26 cellular contexts compared by ENCODE assay signal in genomic region chr14:80315681-80316080, GRCh38.
DNase-seq lines count a peak whose midpoint lies in the region; ATAC-seq, FAIRE-seq and TF ChIP-seq lines count a peak whose summit lies in the region.
"Had no signal": no experiment of that assay in that cellular context is flagged by ENCODE, and none has a peak within 500 bp of the region (broad histone marks: within the 10 kb centered on the region; RNA-seq: fewer than 3 reads in every experiment).

No MANE protein-coding gene starts in this region.

- no peak for FAIRE-seq in H1 (lab: Jason Lieb, UNC)
- FAIRE-seq: pancreas had no signal

- H3K4me1 ChIP-seq in H9 (ENCODE audit: insufficient read depth, low read length) (peaks cover 3% of the 10 kb centered on the region; the same call in 1 of the 2 replicates), H1 (replicated peaks in 1 of 4; ENCODE audit: control insufficient read depth in 3 of 4, insufficient read depth in 4 of 4, low read length in 3 of 4) (peaks cover 0 to 2% (median 0%) of the 10 kb centered on the region in 4 experiments; a peak in 1 of 7 replicates), mesendoderm (ENCODE audit: control insufficient read depth, low read depth, low read length) (no peaks in the 10 kb centered on the region), A673 (ENCODE audit: insufficient read depth, low read length, poor library complexity, severe bottlenecking) (no peaks in the 10 kb centered on the region)
- H3K4me1 ChIP-seq: A549, pancreas, right lobe of liver, upper lobe of right lung had no signal

- BruUV-seq in A673 (replicated peaks; lab: Mats Ljungman, UMichigan) = no TSS peak

- H3K36me3 ChIP-seq in H1 (ENCODE audit: control insufficient read depth in 2 of 4, insufficient read depth in 4 of 4, low read length in 3 of 4) (no peaks in the 10 kb centered on the region), mesendoderm (ENCODE audit: control insufficient read depth, insufficient read depth, low read length) (no peaks in the 10 kb centered on the region), A673 (ENCODE audit: insufficient read depth, low read length, poor library complexity, severe bottlenecking) (no peaks in the 10 kb centered on the region)
- H3K36me3 ChIP-seq: pancreas, right lobe of liver, upper lobe of right lung had no signal

- no peak overlapping the region for H2BK5ac ChIP-seq in H9 (ENCODE audit: insufficient read length, low read length)
- no peak overlapping the region for H2BK5ac ChIP-seq in H1 (ENCODE audit: low read depth, low read length)
- H2BK5ac ChIP-seq in mesendoderm (ENCODE audit: low read length) = no peak overlapping the region

- H3K23me2 ChIP-seq in H9 (ENCODE audit: insufficient read length, low read depth, low read length, poor library complexity, severe bottlenecking) (no peaks in the 10 kb centered on the region), H1 (ENCODE audit: low read depth, low read length) (no peaks in the 10 kb centered on the region)

- H3K36me3 Mint-ChIP-seq in H9 (ENCODE audit: insufficient read depth in 1 of 3, low read depth in 3 of 3) = no peaks in the 10 kb centered on the region
- H3K36me3 Mint-ChIP-seq: memory B cell had no signal

- TF ChIP-seq CTCF in H9 (conservative IDR thresholded peaks at IDR 0.05) = no peak
- no peak for TF ChIP-seq CTCF in H1 (IDR thresholded peaks at IDR 0.05; ENCODE audit: control extremely low read depth in 1 of 3, insufficient read depth in 1 of 3, low read depth in 1 of 3, low read length in 3 of 3)
- TF ChIP-seq CTCF in A673 (conservative IDR thresholded peaks at IDR 0.05; ENCODE audit: low read depth, low read length) = no peak

- H3K23ac ChIP-seq in H9 (ENCODE audit: insufficient read length, low read depth, low read length) = no peak overlapping the region
- H3K23ac ChIP-seq in H1 (ENCODE audit: insufficient read length) = no peak overlapping the region
- no peak overlapping the region for H3K23ac ChIP-seq in mesendoderm (ENCODE audit: low read length)

- H4K5ac ChIP-seq in H9 (ENCODE audit: insufficient read length, low read depth, low read length) (no peak overlapping the region), H1 (ENCODE audit: insufficient read length, low read depth, low read length) (no peak overlapping the region), mesendoderm (ENCODE audit: low read length) (no peak overlapping the region)

- H4K20me1 ChIP-seq in H9 (ENCODE audit: control insufficient read depth, insufficient read depth, insufficient read length) (no peaks in the 10 kb centered on the region), H1 (replicated peaks in 1 of 2; ENCODE audit: control insufficient read depth in 1 of 2, insufficient read depth in 2 of 2, low read length in 2 of 2) (no peaks in the 10 kb centered on the region)

- H3K4me2 ChIP-seq in H9 (ENCODE audit: insufficient read depth, insufficient read length, low read length) = no peak overlapping the region
- H3K4me2 ChIP-seq in H1 (ENCODE audit: insufficient read depth in 1 of 2, low read depth in 2 of 2, low read length in 2 of 2) = no peak overlapping the region
- H3K4me2 ChIP-seq in mesendoderm (ENCODE audit: low read length) = no peak overlapping the region
- H3K4me2 ChIP-seq: A549 had no signal

- H2BK120ac ChIP-seq in H9 (ENCODE audit: low read depth, low read length, poor library complexity, severe bottlenecking) = no peak overlapping the region
- H2BK120ac ChIP-seq in H1 (replicated peaks; ENCODE audit: low read depth, low read length) = no peak overlapping the region
- H2BK120ac ChIP-seq in mesendoderm (ENCODE audit: low read depth, low read length) = no peak overlapping the region

- H3K27ac ChIP-seq in H9 (ENCODE audit: insufficient read length, low read depth, low read length) (no peak overlapping the region), H1 (ENCODE audit: low read depth, low read length) (no peak overlapping the region), mesendoderm (ENCODE audit: low read depth, low read length) (no peak overlapping the region), A673 (ENCODE audit: low read depth, low read length, poor library complexity, severe bottlenecking) (no peak overlapping the region)
- H3K27ac ChIP-seq: A549, C4-2B, pancreas, right lobe of liver, upper lobe of right lung had no signal

- WGBS in H9 (ENCODE audit: extremely low coverage, insufficient read length, low lambda C conversion rate) = no CpG with 5 or more reads among the region's 1 CpG
- WGBS in H1 (ENCODE audit: extremely low coverage in 1 of 2, insufficient coverage in 1 of 2, insufficient read length in 1 of 2, insufficient replicate concordance in 2 of 2, low coverage in 1 of 2, low lambda C conversion rate in 2 of 2, missing lambda C conversion rate in 1 of 2), 2 experiments = 38% methylated on average over 1 of the region's 1 CpG; no CpG with 5 or more reads in 1 of the 2 experiments
- no CpG with 5 or more reads among the region's 1 CpG for WGBS in mesendoderm (ENCODE audit: extremely low coverage, insufficient coverage, low lambda C conversion rate)

- H3K79me2 ChIP-seq in H9 (ENCODE audit: insufficient read depth, low read length) = no peaks in the 10 kb centered on the region
- no peaks in the 10 kb centered on the region for H3K79me2 ChIP-seq in H1 (ENCODE audit: control insufficient read depth in 1 of 2, insufficient read depth in 2 of 2, low read length in 2 of 2)
- no peaks in the 10 kb centered on the region for H3K79me2 ChIP-seq in mesendoderm (ENCODE audit: control insufficient read depth, insufficient read depth, low read length)

- H3K9me3 ChIP-seq in H9 (ENCODE audit: control insufficient read depth, low read depth, low read length) (no peaks in the 10 kb centered on the region), H1 (ENCODE audit: insufficient read depth in 2 of 2, low read depth in 1 of 2, low read length in 1 of 2) (no peaks in the 10 kb centered on the region; a peak in 1 of 4 replicates), A673 (ENCODE audit: low read depth, low read length, poor library complexity, severe bottlenecking) (no peaks in the 10 kb centered on the region)
- H3K9me3 ChIP-seq: A549, pancreas, right lobe of liver, upper lobe of right lung had no signal

- H3K4me1 Mint-ChIP-seq in H9 = peaks cover 10% of the 10 kb centered on the region in 2 experiments
- H3K4me1 Mint-ChIP-seq: memory B cell had no signal

- no peak overlapping the region for H2BK20ac ChIP-seq in H9 (ENCODE audit: low read depth, low read length, poor library complexity, severe bottlenecking)
- no peak overlapping the region for H2BK20ac ChIP-seq in H1 (ENCODE audit: low read length)

- H3K14ac ChIP-seq in H9 (ENCODE audit: insufficient read depth, low read length) (no peak overlapping the region), H1 (ENCODE audit: insufficient read length) (no peak overlapping the region)

- TF ChIP-seq EP300 in H1 (IDR thresholded peaks at IDR 0.05; ENCODE audit: borderline replicate concordance in 1 of 2, low read depth in 2 of 2, low read length in 2 of 2) = no peak

- DNase-seq in AG08395 (ENCODE audit: low spot score) = peak; percentile 20
- no peak for DNase-seq in H9
- no peak for DNase-seq in H1 (ENCODE audit: low read depth in 1 of 2, low spot score in 2 of 2)
- peak; percentile 77 for DNase-seq in mesendoderm
- DNase-seq in NCI-H1694 treated with DMSO at 0.1 percent for 48 hours (lab: John Stamatoyannopoulos, UW) = no peak
- DNase-seq in A673 (ENCODE audit: low spot score) = no peak
- DNase-seq: activated CD8-positive, alpha-beta memory T cell treated with anti-CD3 and anti-CD28 coated beads for 24 hours; activated naive CD4-positive, alpha-beta T cell treated with Interleukin-2 at 50 U/mL for 16 hours; activated T-cell treated with anti-CD3 and anti-CD28 coated beads, Interleukin-2, amount 50 U/mL, for 24 hours; amniotic stem cell; central memory CD4-positive, alpha-beta T cell; left cardiac atrium; NCI-H1092; NCI-H2029 treated with DMSO at 0.1 percent for 48 hours; NCI-H446; OCI-M1; pancreas; right lobe of liver; upper lobe of right lung had no signal

- no peak for ATAC-seq in GM19455 (IDR thresholded peaks at IDR 0.05; ENCODE audit: unreplicated experiment)
- ATAC-seq in GM21390 (IDR thresholded peaks at IDR 0.05; ENCODE audit: unreplicated experiment) = no peak
- ATAC-seq: A549, HCT116, left cardiac atrium, pancreas, right lobe of liver, Right ventricle myocardium inferior, upper lobe of right lung had no signal

- H3K56ac ChIP-seq in H9 (ENCODE audit: insufficient read length, low read depth, low read length) = no peak overlapping the region
- H3K56ac ChIP-seq in H1 (replicated peaks; ENCODE audit: insufficient read length, low read depth, low read length) = no peak overlapping the region
- H3K56ac ChIP-seq in mesendoderm (ENCODE audit: low read length) = no peak overlapping the region

- TF ChIP-seq POLR2A in H1 (IDR thresholded peaks at IDR 0.05; ENCODE audit: control extremely low read depth in 1 of 2, low read depth in 2 of 2, low read length in 2 of 2) = no peak

- H3K18ac ChIP-seq in H9 (ENCODE audit: insufficient read length, low read depth, low read length) (no peak overlapping the region), H1 (ENCODE audit: extremely low read depth, low read length) (no peak overlapping the region), mesendoderm (ENCODE audit: low read length) (no peak overlapping the region)

- no peak overlapping the region for H3T11ph ChIP-seq in H9 (ENCODE audit: low read length)

- H2AK5ac ChIP-seq in H9 (ENCODE audit: insufficient read length, low read length) (no peak overlapping the region), H1 (ENCODE audit: low read depth, low read length) (no peak overlapping the region), mesendoderm (ENCODE audit: low read length) (no peak overlapping the region)

- H4K91ac ChIP-seq in H9 (ENCODE audit: insufficient read length, low read depth, low read length) (no peak overlapping the region), H1 (replicated peaks; ENCODE audit: insufficient read length, low read length) (no peak overlapping the region)

- H3K27me3 ChIP-seq in H9 (ENCODE audit: insufficient read depth, low read length) (no peaks in the 10 kb centered on the region), H1 (replicated peaks in 1 of 4; ENCODE audit: control insufficient read depth in 3 of 4, extremely low read depth in 1 of 4, insufficient read depth in 3 of 4, low read length in 3 of 4) (no peaks in the 10 kb centered on the region), mesendoderm (ENCODE audit: insufficient read depth, low read length, poor library complexity) (no peaks in the 10 kb centered on the region), A673 (replicated peaks; ENCODE audit: insufficient read depth, low read depth, low read length, poor library complexity) (no peaks in the 10 kb centered on the region)
- H3K27me3 ChIP-seq: pancreas, right lobe of liver, upper lobe of right lung had no signal

- H3K4me3 Mint-ChIP-seq in H9 = no peak overlapping the region
- H3K4me3 Mint-ChIP-seq: activated T-cell treated with anti-CD3 and anti-CD28 coated beads, Interleukin-2, amount 50 U/mL, for 24 hours; memory B cell had no signal

- no peak overlapping the region for H3K9ac ChIP-seq in H9 (ENCODE audit: extremely low read depth, insufficient read length, low read length)
- H3K9ac ChIP-seq in H1 (replicated peaks in 1 of 4; ENCODE audit: extremely low read depth in 1 of 4, low read depth in 3 of 4, low read length in 3 of 4) = no peak overlapping the region
- H3K9ac ChIP-seq in mesendoderm (ENCODE audit: low read length) = no peak overlapping the region

- no peak for TF ChIP-seq RAD21 in H1 (IDR thresholded peaks at IDR 0.05 in 1 of 2, conservative IDR thresholded peaks at IDR 0.05 in 1 of 2; ENCODE audit: low read depth in 2 of 2, low read length in 2 of 2)

- H2AFZ ChIP-seq in H9 (ENCODE audit: low read length) = no peak overlapping the region
- H2AFZ ChIP-seq in H1 (ENCODE audit: low read length) = peak overlapping the region; percentile 89; the same call in 1 of the 2 replicates

- POLR2A ChIA-PET in H1 (lab: Charles Lee; ENCODE audit: partially characterized antibody) = no interaction called here
- POLR2A ChIA-PET in A673 (lab: Charles Lee; ENCODE audit: low non-redundant PET) = no interaction called here

- H4K8ac ChIP-seq in H9 (replicated peaks; ENCODE audit: insufficient read length, low read depth, low read length) = no peak overlapping the region
- no peak overlapping the region for H4K8ac ChIP-seq in H1 (ENCODE audit: extremely low read depth, insufficient read depth, low read length)
- no peak overlapping the region for H4K8ac ChIP-seq in mesendoderm (ENCODE audit: low read depth, low read length)

- H3K79me1 ChIP-seq in H9 (ENCODE audit: insufficient read depth, low read depth, low read length, poor library complexity, severe bottlenecking) (no peaks in the 10 kb centered on the region), H1 (ENCODE audit: low read depth, low read length) (no peaks in the 10 kb centered on the region), mesendoderm (ENCODE audit: low read length) (no peaks in the 10 kb centered on the region)

- peaks cover 4 to 9% of the 10 kb centered on the region in 2 experiments; a peak in 3 of 5 replicates for H3K9me3 Mint-ChIP-seq in H9

- H3K4me3 ChIP-seq in H1 (ENCODE audit: extremely low read depth in 1 of 4, insufficient read depth in 2 of 4, low read depth in 3 of 4, low read length in 4 of 4) (no peak overlapping the region), mesendoderm (ENCODE audit: low read length) (no peak overlapping the region), A673 (ENCODE audit: low read depth, low read length, poor library complexity, severe bottlenecking) (no peak overlapping the region)
- H3K4me3 ChIP-seq: A549, pancreas, right lobe of liver, upper lobe of right lung had no signal

- peak overlapping the region in 2 of 3 experiments; percentile 25 to 76; a peak in 3 of 7 replicates for H3K27ac Mint-ChIP-seq in H9
- H3K27ac Mint-ChIP-seq: activated T-cell treated with anti-CD3 and anti-CD28 coated beads, Interleukin-2, amount 50 U/mL, for 24 hours; memory B cell had no signal

- no peaks in the 10 kb centered on the region for H3K27me3 Mint-ChIP-seq in H9 (ENCODE audit: low read depth)
- H3K27me3 Mint-ChIP-seq: activated T-cell treated with anti-CD3 and anti-CD28 coated beads, Interleukin-2, amount 50 U/mL, for 24 hours; memory B cell had no signal

- H3K4ac ChIP-seq in H9 (ENCODE audit: low read depth, low read length) = no peak overlapping the region
- no peak overlapping the region for H3K4ac ChIP-seq in H1 (replicated peaks; ENCODE audit: insufficient read length, low read depth, low read length)
- H3K4ac ChIP-seq in mesendoderm (ENCODE audit: low read depth, low read length) = no peak overlapping the region

- no peak overlapping the region for H2BK15ac ChIP-seq in H9 (ENCODE audit: low read depth, low read length)
- H2BK15ac ChIP-seq in H1 (ENCODE audit: low read length) = no peak overlapping the region
- no peak overlapping the region for H2BK15ac ChIP-seq in mesendoderm (replicated peaks; ENCODE audit: low read depth)

- CTCF ChIA-PET in H1 (lab: Charles Lee; ENCODE audit: partially characterized antibody) (interaction anchor here (0.6 to 1.3 kb wide), 3 partner anchors 10 to 518 kb away, joined by 3 read pairs; no protein-coding TSS in a partner anchor), A673 (lab: Charles Lee) (no interaction called here)

- H2BK12ac ChIP-seq in H9 (ENCODE audit: insufficient read length, low read depth, low read length) (no peak overlapping the region), H1 (ENCODE audit: low read depth, low read length) (no peak overlapping the region)

- intact Hi-C loops in A673 (cut with micrococcal nuclease; ENCODE audit: unreplicated experiment) = no loop called here

Comparison
In these comparisons a context has a peak if more than half of its experiments do, and no peak if none do; other contexts are left out.
1. DNase-seq: peak in AG08395 (single experiment) and mesendoderm (single experiment); none in H9 (single experiment), H1 (0 of 2), NCI-H1694 treated with DMSO at 0.1 percent for 48 hours (single experiment) and A673 (single experiment).